1 cellular context compared by ENCODE assay signal in genomic region chr22:22652092-22652491, GRCh38.
A peak's percentile ranks its signal among the peaks of the same experiment; 100 is the strongest.
TF ChIP-seq lines count a peak whose summit lies in the region.
"Not testable (repeated sequence)": the region's sequence is repeated elsewhere in the genome, so short reads cannot be mapped to it uniquely, and the experiment has no call there.

No MANE protein-coding gene starts in this region.

TF ChIP-seq in K562, 482 proteins besides CTCF, POLR2A, EP300 and RAD21:
- peak; percentile 27 for TF ChIP-seq MXD1 (CRISPR knock-in tag; IDR thresholded peaks at IDR 0.05; ENCODE audit: borderline replicate concordance, poor library complexity, severe bottlenecking)
- TF ChIP-seq CAMTA2 (CRISPR knock-in tag; conservative IDR thresholded peaks at IDR 0.05), result 0 out of 2 replicates have a peak, but pooled peaks have one; percentile 85
- 0 out of 2 replicates have a peak, but pooled peaks have one; percentile 46 for TF ChIP-seq ZNF280B (CRISPR knock-in tag; IDR thresholded peaks at IDR 0.05)
- TF ChIP-seq TEAD2 (tag; IDR thresholded peaks at IDR 0.05), result 0 out of 2 replicates have a peak, but pooled peaks have one; percentile 6
- peak; percentile 80 for TF ChIP-seq ELF2 (CRISPR knock-in tag; IDR thresholded peaks at IDR 0.05)
- peak; percentile 62; the same call in 1 of the 2 replicates for TF ChIP-seq PATZ1 (CRISPR knock-in tag; IDR thresholded peaks at IDR 0.05; ENCODE audit: borderline replicate concordance)
- peak; percentile 51; the same call in 1 of the 2 replicates for TF ChIP-seq PHB (CRISPR knock-in tag; IDR thresholded peaks at IDR 0.05)
- not testable (repeated sequence) for TF ChIP-seq PBX2 (CRISPR knock-in tag; IDR thresholded peaks at IDR 0.05; ENCODE audit: low read depth)
- 0 out of 2 replicates have a peak, but pooled peaks have one; percentile 2 for TF ChIP-seq PBX2 (tag; conservative IDR thresholded peaks at IDR 0.05; ENCODE audit: low read depth)
- TF ChIP-seq THAP12 (CRISPR knock-in tag; IDR thresholded peaks at IDR 0.05), result peak; percentile 66; the same call in 1 of the 2 replicates
- TF ChIP-seq MCM3 (IDR thresholded peaks at IDR 0.05), result 0 out of 2 replicates have a peak, but pooled peaks have one; percentile 10
